Comparison of ENCODE assay signal across 2 cellular contexts in the genomic region with DNA sequence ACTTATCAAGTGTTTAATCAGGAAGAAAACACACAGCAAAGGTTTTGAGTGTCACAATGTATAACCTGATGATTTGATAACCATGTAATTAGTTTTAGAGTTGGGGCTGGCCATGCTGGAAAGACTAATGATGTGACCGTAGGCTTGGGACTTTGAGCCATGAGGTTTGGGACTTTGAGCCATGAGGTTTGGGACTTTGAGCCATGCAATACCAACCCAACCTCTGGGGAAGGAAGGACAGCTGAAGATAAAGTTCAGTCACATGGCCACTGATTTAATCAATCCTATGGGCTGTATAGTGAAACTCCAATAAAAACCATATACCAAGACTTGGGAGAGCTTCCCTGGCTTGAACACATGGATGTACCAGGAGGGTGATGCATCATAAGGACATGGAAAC.
A peak's percentile ranks its signal among the peaks of the same experiment; 100 is the strongest.
TF ChIP-seq lines count a peak whose summit lies in the region.

No MANE protein-coding gene starts in this region.

TF ChIP-seq in HepG2, 621 proteins besides CTCF, POLR2A, EP300 and RAD21:
- TF ChIP-seq, protein P1, sequence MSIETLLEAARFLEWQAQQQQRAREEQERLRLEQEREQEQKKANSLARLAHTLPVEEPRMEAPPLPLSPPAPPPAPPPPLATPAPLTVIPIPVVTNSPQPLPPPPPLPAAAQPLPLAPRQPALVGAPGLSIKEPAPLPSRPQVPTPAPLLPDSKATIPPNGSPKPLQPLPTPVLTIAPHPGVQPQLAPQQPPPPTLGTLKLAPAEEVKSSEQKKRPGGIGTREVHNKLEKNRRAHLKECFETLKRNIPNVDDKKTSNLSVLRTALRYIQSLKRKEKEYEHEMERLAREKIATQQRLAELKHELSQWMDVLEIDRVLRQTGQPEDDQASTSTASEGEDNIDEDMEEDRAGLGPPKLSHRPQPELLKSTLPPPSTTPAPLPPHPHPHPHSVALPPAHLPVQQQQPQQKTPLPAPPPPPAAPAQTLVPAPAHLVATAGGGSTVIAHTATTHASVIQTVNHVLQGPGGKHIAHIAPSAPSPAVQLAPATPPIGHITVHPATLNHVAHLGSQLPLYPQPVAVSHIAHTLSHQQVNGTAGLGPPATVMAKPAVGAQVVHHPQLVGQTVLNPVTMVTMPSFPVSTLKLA (IDR thresholded peaks at IDR 0.05): peak; percentile 85
- TF ChIP-seq, protein P2, sequence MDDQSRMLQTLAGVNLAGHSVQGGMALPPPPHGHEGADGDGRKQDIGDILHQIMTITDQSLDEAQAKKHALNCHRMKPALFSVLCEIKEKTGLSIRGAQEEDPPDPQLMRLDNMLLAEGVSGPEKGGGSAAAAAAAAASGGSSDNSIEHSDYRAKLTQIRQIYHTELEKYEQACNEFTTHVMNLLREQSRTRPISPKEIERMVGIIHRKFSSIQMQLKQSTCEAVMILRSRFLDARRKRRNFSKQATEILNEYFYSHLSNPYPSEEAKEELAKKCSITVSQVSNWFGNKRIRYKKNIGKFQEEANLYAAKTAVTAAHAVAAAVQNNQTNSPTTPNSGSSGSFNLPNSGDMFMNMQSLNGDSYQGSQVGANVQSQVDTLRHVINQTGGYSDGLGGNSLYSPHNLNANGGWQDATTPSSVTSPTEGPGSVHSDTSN (CRISPR knock-in tag; IDR thresholded peaks at IDR 0.05; ENCODE audit: borderline replicate concordance): no peak
TF ChIP-seq in HepG2: peak in this region for 1.

TF ChIP-seq in K562, 482 proteins besides CTCF, POLR2A, EP300 and RAD21:
- TF ChIP-seq, protein P3, sequence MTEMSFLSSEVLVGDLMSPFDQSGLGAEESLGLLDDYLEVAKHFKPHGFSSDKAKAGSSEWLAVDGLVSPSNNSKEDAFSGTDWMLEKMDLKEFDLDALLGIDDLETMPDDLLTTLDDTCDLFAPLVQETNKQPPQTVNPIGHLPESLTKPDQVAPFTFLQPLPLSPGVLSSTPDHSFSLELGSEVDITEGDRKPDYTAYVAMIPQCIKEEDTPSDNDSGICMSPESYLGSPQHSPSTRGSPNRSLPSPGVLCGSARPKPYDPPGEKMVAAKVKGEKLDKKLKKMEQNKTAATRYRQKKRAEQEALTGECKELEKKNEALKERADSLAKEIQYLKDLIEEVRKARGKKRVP (CRISPR knock-in tag; IDR thresholded peaks at IDR 0.05): peak; percentile 21; the same call in 1 of the 2 replicates
- no peak for TF ChIP-seq JUND (IDR thresholded peaks at IDR 0.05; ENCODE audit: borderline replicate concordance, low read depth, low read length)
- TF ChIP-seq JUND (tag; IDR thresholded peaks at IDR 0.05; ENCODE audit: borderline replicate concordance, low read depth, low read length): no peak
- TF ChIP-seq, protein P4, sequence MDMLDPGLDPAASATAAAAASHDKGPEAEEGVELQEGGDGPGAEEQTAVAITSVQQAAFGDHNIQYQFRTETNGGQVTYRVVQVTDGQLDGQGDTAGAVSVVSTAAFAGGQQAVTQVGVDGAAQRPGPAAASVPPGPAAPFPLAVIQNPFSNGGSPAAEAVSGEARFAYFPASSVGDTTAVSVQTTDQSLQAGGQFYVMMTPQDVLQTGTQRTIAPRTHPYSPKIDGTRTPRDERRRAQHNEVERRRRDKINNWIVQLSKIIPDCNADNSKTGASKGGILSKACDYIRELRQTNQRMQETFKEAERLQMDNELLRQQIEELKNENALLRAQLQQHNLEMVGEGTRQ (CRISPR knock-in tag; IDR thresholded peaks at IDR 0.05): peak; percentile 13; the same call in 1 of the 2 replicates
